11 cellular contexts compared by ENCODE assay signal in genomic region chr4:4864940-4865704, GRCh38. TPM values are rescaled to one million over a fixed set of nuclear protein-coding genes. Genes with fewer than 3 reads are reported as not detected.
DNase-seq lines count a peak whose midpoint lies in the region; ATAC-seq and TF ChIP-seq lines count a peak whose summit lies in the region.
"Had no signal": no experiment of that assay in that cellular context is flagged by ENCODE, and none has a peak within 500 bp of the region (broad histone marks: within the 10 kb centered on the region; RNA-seq: fewer than 3 reads in every experiment).

No MANE protein-coding gene starts in this region.

- H3K9me3 ChIP-seq in gastroesophageal sphincter, result no peaks in the 10 kb centered on the region

- H3K27ac Mint-ChIP-seq in stimulated activated naive CD8-positive, alpha-beta T cell treated with anti-CD3 and anti-CD28 coated beads, Interleukin-15, Interleukin-2, amounts not matched to agents 100 ng/mL and 50 ng/mL, for 24 hours, result no peak overlapping the region
- H3K27ac Mint-ChIP-seq in chondrocyte (ENCODE audit: unreplicated experiment) (no peak overlapping the region), naive B cell (peak overlapping the region in 4 of 6 donors; percentile 86 to 91 (median 90))

- peak overlapping the region; percentile 7 for H3K4me3 Mint-ChIP-seq in stimulated activated naive CD8-positive, alpha-beta T cell treated with anti-CD3 and anti-CD28 coated beads, Interleukin-15, Interleukin-2, amounts not matched to agents 100 ng/mL and 50 ng/mL, for 24 hours
- peak overlapping the region; percentile 47 for H3K4me3 Mint-ChIP-seq in chondrocyte (ENCODE audit: unreplicated experiment)
- peak overlapping the region; percentile 9 to 76 (median 67) for H3K4me3 Mint-ChIP-seq in naive B cell

- WGBS in gastroesophageal sphincter (ENCODE audit: low coverage in 1 of 2), 2 donors, result 7 to 9% methylated on average over 13 to 20 of the region's 43 CpGs

- peaks cover 4% of the 10 kb centered on the region for H3K36me3 Mint-ChIP-seq in stimulated activated naive CD8-positive, alpha-beta T cell treated with anti-CD3 and anti-CD28 coated beads, Interleukin-15, Interleukin-2, amounts not matched to agents 100 ng/mL and 50 ng/mL, for 24 hours (ENCODE audit: low read depth)
- peaks cover 8% of the 10 kb centered on the region for H3K36me3 Mint-ChIP-seq in chondrocyte (ENCODE audit: low read depth)
- H3K36me3 Mint-ChIP-seq in naive B cell, result peaks cover 0 to 15% of the 10 kb centered on the region in 2 donors

- no peak for ATAC-seq in stimulated activated naive CD8-positive, alpha-beta T cell treated with anti-CD3 and anti-CD28 coated beads, Interleukin-15, Interleukin-2, amounts not matched to agents 100 U/mL and 50 U/mL, for 24 hours
- ATAC-seq in naive B cell (ENCODE audit: low read depth in 2 of 2) (no peak), gastroesophageal sphincter (no peak)
- ATAC-seq: Panc1 had no signal

- no peak for DNase-seq in stimulated activated naive CD8-positive, alpha-beta T cell treated with anti-CD3 and anti-CD28 coated beads, Interleukin-15, Interleukin-2, amounts not matched to agents 100 U/mL and 50 U/mL, for 24 hours
- no peak for DNase-seq in chondrocyte (ENCODE audit: low spot score)
- no peak for DNase-seq in naive B cell
- no peak for DNase-seq in NCI-H774 (lab: John Stamatoyannopoulos, UW)
- no peak for DNase-seq in NCI-H128 (lab: John Stamatoyannopoulos, UW; ENCODE audit: unreplicated experiment)
- DNase-seq in NCI-H2029 treated with DMSO at 0.1 percent for 48 hours (lab: John Stamatoyannopoulos, UW), result no peak
- DNase-seq: effector CD4-positive, alpha-beta T cell; T-helper 2 cell had no signal

- H3K36me3 ChIP-seq in gastroesophageal sphincter, result peaks cover 0 to 10% of the 10 kb centered on the region in 2 donors

- H3K4me3 ChIP-seq in gastroesophageal sphincter, result peak overlapping the region in 1 of 2 donors; percentile 39

- peaks cover 100% of the 10 kb centered on the region for H3K27me3 ChIP-seq in gastroesophageal sphincter

- H3K9me3 Mint-ChIP-seq in stimulated activated naive CD8-positive, alpha-beta T cell treated with anti-CD3 and anti-CD28 coated beads, Interleukin-15, Interleukin-2, amounts not matched to agents 100 ng/mL and 50 ng/mL, for 24 hours, result no peaks in the 10 kb centered on the region
- H3K9me3 Mint-ChIP-seq in chondrocyte (ENCODE audit: low read depth) (no peaks in the 10 kb centered on the region), naive B cell (peaks cover 4 to 50% (median 24%) of the 10 kb centered on the region in 7 donors)

- peaks cover 36% of the 10 kb centered on the region for H3K4me1 Mint-ChIP-seq in stimulated activated naive CD8-positive, alpha-beta T cell treated with anti-CD3 and anti-CD28 coated beads, Interleukin-15, Interleukin-2, amounts not matched to agents 100 ng/mL and 50 ng/mL, for 24 hours (ENCODE audit: low read depth)
- H3K4me1 Mint-ChIP-seq in chondrocyte (ENCODE audit: low read depth) (peaks cover 36% of the 10 kb centered on the region), naive B cell (peaks cover 27 to 51% (median 47%) of the 10 kb centered on the region in 3 donors)

- H3K4me1 ChIP-seq in gastroesophageal sphincter, result peaks cover 0 to 72% (median 28%) of the 10 kb centered on the region in 3 donors

- no peak for TF ChIP-seq POLR2A in gastroesophageal sphincter (IDR thresholded peaks at IDR 0.05)

- TF ChIP-seq EP300 in gastroesophageal sphincter (IDR thresholded peaks at IDR 0.05), result no peak

- TF ChIP-seq CTCF in chondrocyte (IDR thresholded peaks at IDR 0.05) (no peak), gastroesophageal sphincter (IDR thresholded peaks at IDR 0.05) (no peak)

- peaks cover 72% of the 10 kb centered on the region for H3K27me3 Mint-ChIP-seq in stimulated activated naive CD8-positive, alpha-beta T cell treated with anti-CD3 and anti-CD28 coated beads, Interleukin-15, Interleukin-2, amounts not matched to agents 100 ng/mL and 50 ng/mL, for 24 hours
- H3K27me3 Mint-ChIP-seq in chondrocyte (ENCODE audit: low read depth), result peaks cover 50% of the 10 kb centered on the region
- H3K27me3 Mint-ChIP-seq in naive B cell, result peaks cover 58 to 69% (median 62%) of the 10 kb centered on the region in 3 donors

- H3K27ac ChIP-seq in gastroesophageal sphincter, result no peak overlapping the region

RNA-seq across cellular contexts. Expression of gene MSX1, which starts 5.7 kb away (rescaled TPM):
- total RNA-seq in chondrocyte, result 4.4 to 4.8 TPM (median 4.4 TPM) in 3 replicates
- polyA plus RNA-seq in naive B cell (ENCODE audit: low read depth in 6 of 6), result not detected
- total RNA-seq in gastroesophageal sphincter, result 1 to 10 TPM; 2.0 to 5.3 (median 2.4) TPM

Comparison
In these comparisons a context has a peak if more than half of its experiments do, and no peak if none do; other contexts are left out.
1. H3K27ac Mint-ChIP-seq: peak in naive B cell (4 of 6); none in stimulated activated naive CD8-positive, alpha-beta T cell treated with anti-CD3 and anti-CD28 coated beads, Interleukin-15, Interleukin-2, amounts not matched to agents 100 ng/mL and 50 ng/mL, for 24 hours (single experiment) and chondrocyte (single experiment).
2. H3K4me3 Mint-ChIP-seq: peak in every context shown above with its lines; median percentile 67 in naive B cell; 47 in chondrocyte; 7 in stimulated activated naive CD8-positive, alpha-beta T cell treated with anti-CD3 and anti-CD28 coated beads, Interleukin-15, Interleukin-2, amounts not matched to agents 100 ng/mL and 50 ng/mL, for 24 hours.